Comparison of ENCODE assay signal across 28 cellular contexts in genomic region chr10:5765617-5766016, GRCh38. TPM values are rescaled to one million over a fixed set of nuclear protein-coding genes. Genes with fewer than 3 reads are reported as not detected.
DNase-seq lines count a peak whose midpoint lies in the region; FAIRE-seq and TF ChIP-seq lines count a peak whose summit lies in the region.
"Had no signal": no experiment of that assay in that cellular context is flagged by ENCODE, and none has a peak within 500 bp of the region (broad histone marks: within the 10 kb centered on the region; RNA-seq: fewer than 3 reads in every experiment).

No MANE protein-coding gene starts in this region.

- H3K9me3 ChIP-seq in OCI-LY7 (ENCODE audit: low read length) (no peaks in the 10 kb centered on the region), endothelial cell of umbilical vein (replicated peaks; ENCODE audit: control insufficient read depth, insufficient read depth, low read length) (no peaks in the 10 kb centered on the region)
- H3K9me3 ChIP-seq: adrenal gland, heart left ventricle, Peyer's patch, psoas muscle had no signal

- H3K9me1 ChIP-seq in endothelial cell of umbilical vein (replicated peaks; ENCODE audit: control insufficient read depth, extremely low read depth, insufficient read depth, low read length), result peaks cover 3% of the 10 kb centered on the region

- intact Hi-C loops in OCI-LY7 (cut with micrococcal nuclease; ENCODE audit: unreplicated experiment) (no loop called here), endothelial cell of umbilical vein (cut with micrococcal nuclease) (no loop called here)

- H3K4me3 ChIP-seq in OCI-LY7 (ENCODE audit: low read depth, low read length, poor library complexity, severe bottlenecking) (no peak overlapping the region), endothelial cell of umbilical vein (replicated peaks in 1 of 3; ENCODE audit: insufficient read depth in 1 of 3, low read depth in 1 of 3, low read length in 3 of 3) (no peak overlapping the region)
- H3K4me3 ChIP-seq: adrenal gland, heart left ventricle, Peyer's patch, psoas muscle had no signal

- no peak overlapping the region for H3K4me2 ChIP-seq in OCI-LY7 (ENCODE audit: low read length)
- H3K4me2 ChIP-seq in endothelial cell of umbilical vein (ENCODE audit: insufficient read depth, low read length), result no peak overlapping the region

- H3K4me1 ChIP-seq in OCI-LY7 (ENCODE audit: insufficient read depth, low read length, poor library complexity, severe bottlenecking), result no peaks in the 10 kb centered on the region
- H3K4me1 ChIP-seq in endothelial cell of umbilical vein (ENCODE audit: control insufficient read depth, extremely low read depth, insufficient read depth, low read length), result no peaks in the 10 kb centered on the region
- H3K4me1 ChIP-seq: adrenal gland, heart left ventricle, Peyer's patch, psoas muscle had no signal

- 0 out of 2 replicates have a peak, but pooled peaks cover 6% of the 10 kb centered on the region for H4K20me1 ChIP-seq in OCI-LY7 (ENCODE audit: insufficient read depth, low read length)
- H4K20me1 ChIP-seq in endothelial cell of umbilical vein (replicated peaks; ENCODE audit: control insufficient read depth, extremely low read depth, insufficient read depth, low read length), result peaks cover 2% of the 10 kb centered on the region

- H3K27ac ChIP-seq in OCI-LY7 (ENCODE audit: low read depth, low read length, poor library complexity, severe bottlenecking) (no peak overlapping the region), endothelial cell of umbilical vein (ENCODE audit: insufficient read depth, low read depth, low read length) (no peak overlapping the region)
- H3K27ac ChIP-seq: adrenal gland, C4-2B, heart left ventricle, Peyer's patch, psoas muscle, WERI-Rb-1 had no signal

- H3K9ac ChIP-seq in endothelial cell of umbilical vein (replicated peaks; ENCODE audit: extremely low read depth, insufficient read depth, low read length), result no peak overlapping the region

- no peak for FAIRE-seq in endothelial cell of umbilical vein (lab: Jason Lieb, UNC)

- BruUV-seq in OCI-LY7 (replicated peaks; lab: Mats Ljungman, UMichigan) (TSS peak; percentile 5), endothelial cell of umbilical vein (replicated peaks; lab: Mats Ljungman, UMichigan) (no TSS peak)

- no peaks in the 10 kb centered on the region for H3K9me2 ChIP-seq in OCI-LY7 (ENCODE audit: insufficient read depth, low read length)

- H3K27me3 Mint-ChIP-seq in activated naive CD8-positive, alpha-beta T cell, result no peaks in the 10 kb centered on the region
- H3K27me3 Mint-ChIP-seq in activated naive CD8-positive, alpha-beta T cell treated with anti-CD3 and anti-CD28 coated beads for 36 hours, result no peaks in the 10 kb centered on the region
- H3K27me3 Mint-ChIP-seq: activated CD4-positive, alpha-beta T cell treated with anti-CD3 and anti-CD28 coated beads, Interleukin-2, amount 10 ng/mL, durations not matched to agents 7 days and 5 days had no signal

- H2AFZ ChIP-seq in OCI-LY7 (ENCODE audit: low read length) (no peak overlapping the region), endothelial cell of umbilical vein (ENCODE audit: low read depth, low read length) (no peak overlapping the region)

- H3K79me2 ChIP-seq in OCI-LY7 (ENCODE audit: insufficient read depth, low read depth, low read length) (peaks cover 24% of the 10 kb centered on the region; the same call in 1 of the 2 replicates), endothelial cell of umbilical vein (ENCODE audit: control insufficient read depth, insufficient read depth, low read length) (peaks cover 12% of the 10 kb centered on the region)

- no peaks in the 10 kb centered on the region for H3K9me3 Mint-ChIP-seq in activated naive CD8-positive, alpha-beta T cell (ENCODE audit: low read depth)
- no peaks in the 10 kb centered on the region for H3K9me3 Mint-ChIP-seq in activated naive CD8-positive, alpha-beta T cell treated with anti-CD3 and anti-CD28 coated beads for 36 hours
- H3K9me3 Mint-ChIP-seq: activated CD4-positive, alpha-beta T cell treated with anti-CD3 and anti-CD28 coated beads, Interleukin-2, amount 10 ng/mL, durations not matched to agents 7 days and 5 days; endodermal cell; mesothelial cell of epicardium had no signal

- H3K4me1 Mint-ChIP-seq in activated naive CD8-positive, alpha-beta T cell (ENCODE audit: low read depth), result no peaks in the 10 kb centered on the region
- H3K4me1 Mint-ChIP-seq in activated naive CD8-positive, alpha-beta T cell treated with anti-CD3 and anti-CD28 coated beads for 36 hours, result peaks cover 9% of the 10 kb centered on the region
- H3K4me1 Mint-ChIP-seq: endodermal cell, mesothelial cell of epicardium had no signal

- DNase-seq in activated naive CD8-positive, alpha-beta T cell treated with anti-CD3 and anti-CD28 coated beads for 36 hours, result no peak
- DNase-seq in OCI-LY7 (ENCODE audit: low spot score) (no peak), endothelial cell of umbilical vein (ENCODE audit: low read depth, low spot score) (no peak), renal cortical epithelial cell (ENCODE audit: low read depth) (peak; percentile 48), AG20443 (ENCODE audit: low spot score) (no peak), ACHN (no peak), HPDE6-E6E7 (ENCODE audit: extremely low spot score) (no peak)
- DNase-seq: activated CD4-positive, alpha-beta T cell treated with anti-CD3 and anti-CD28 coated beads, Interleukin-2, amount 10 ng/mL, durations not matched to agents 7 days and 5 days; activated effector memory CD4-positive, alpha-beta T cell treated with anti-CD3 and anti-CD28 coated beads, Interleukin-2, amount 50 U/mL, for 16 hours; adrenal gland; dermis blood vessel endothelial cell; endodermal cell; foreskin melanocyte; heart left ventricle; islet precursor cell; MV-4-11; NCI-H1436 treated with DMSO at 0.1 percent for 48 hours; NCI-H345; occipital lobe; Peyer's patch; psoas muscle; SHP77 treated with DMSO at 0.1 percent for 48 hours; stimulated activated CD4-positive, alpha-beta T cell treated with anti-CD3 and anti-CD28 coated beads, Interleukin-4, amount 100 ng/mL, for 4 hours; T1000; WERI-Rb-1 had no signal

- peaks cover 12% of the 10 kb centered on the region for H3K36me3 Mint-ChIP-seq in activated naive CD8-positive, alpha-beta T cell
- peaks cover 61% of the 10 kb centered on the region for H3K36me3 Mint-ChIP-seq in activated naive CD8-positive, alpha-beta T cell treated with anti-CD3 and anti-CD28 coated beads for 36 hours

- H3K4me3 Mint-ChIP-seq in activated naive CD8-positive, alpha-beta T cell, result no peak overlapping the region
- no peak overlapping the region for H3K4me3 Mint-ChIP-seq in activated naive CD8-positive, alpha-beta T cell treated with anti-CD3 and anti-CD28 coated beads for 36 hours
- H3K4me3 Mint-ChIP-seq: activated CD4-positive, alpha-beta T cell treated with anti-CD3 and anti-CD28 coated beads, Interleukin-2, amount 10 ng/mL, durations not matched to agents 7 days and 5 days; endodermal cell; mesothelial cell of epicardium had no signal

- H3K36me3 ChIP-seq in OCI-LY7 (ENCODE audit: insufficient read depth, low read length) (peaks cover 100% of the 10 kb centered on the region), endothelial cell of umbilical vein (ENCODE audit: control insufficient read depth in 2 of 2, extremely low read depth in 1 of 2, insufficient read depth in 2 of 2, low read length in 2 of 2) (peaks cover 17 to 53% of the 10 kb centered on the region in 2 experiments)

- CTCF ChIA-PET in OCI-LY7 (lab: Charles Lee; ENCODE audit: unreplicated experiment), result no interaction called here
- CTCF ChIA-PET in endothelial cell of umbilical vein (lab: Charles Lee), result no interaction called here

- dilution Hi-C loops in endothelial cell of umbilical vein (cut with MboI; ENCODE audit: extremely low pct_ligation_motif_present, low sequenced_read_pairs), result no loop called here

- in situ Hi-C loops in ACHN (cut with HindIII; ENCODE audit: low pct_ligation_motif_present, low pct_unique_long_range_greater_than_20kb, low sequenced_read_pairs), result no loop called here

- TF ChIP-seq CTCF in OCI-LY7 (conservative IDR thresholded peaks at IDR 0.05; ENCODE audit: low read length), result no peak
- no peak for TF ChIP-seq CTCF in endothelial cell of umbilical vein (IDR thresholded peaks at IDR 0.05; ENCODE audit: extremely low read depth in 1 of 2, insufficient read depth in 1 of 2, low read depth in 1 of 2, low read length in 2 of 2)

- H3K27ac Mint-ChIP-seq in activated naive CD8-positive, alpha-beta T cell, result peak overlapping the region; percentile 47
- no peak overlapping the region for H3K27ac Mint-ChIP-seq in activated naive CD8-positive, alpha-beta T cell treated with anti-CD3 and anti-CD28 coated beads for 36 hours
- H3K27ac Mint-ChIP-seq: activated CD4-positive, alpha-beta T cell treated with anti-CD3 and anti-CD28 coated beads, Interleukin-2, amount 10 ng/mL, durations not matched to agents 7 days and 5 days; endodermal cell; mesothelial cell of epicardium had no signal

- POLR2A ChIA-PET in OCI-LY7 (lab: Charles Lee) (no interaction called here), endothelial cell of umbilical vein (lab: Charles Lee) (no interaction called here)

- TF ChIP-seq POLR2A in endothelial cell of umbilical vein (IDR thresholded peaks at IDR 0.05; ENCODE audit: low read depth, low read length), result no peak

- no peaks in the 10 kb centered on the region for H3K27me3 ChIP-seq in endothelial cell of umbilical vein (ENCODE audit: control insufficient read depth in 2 of 2, insufficient read depth in 2 of 2, low read length in 2 of 2)
- H3K27me3 ChIP-seq: adrenal gland, heart left ventricle, Peyer's patch had no signal

TF ChIP-seq in endothelial cell of umbilical vein, 7 proteins besides CTCF, POLR2A, EP300 and RAD21:
- peak; percentile 14 for TF ChIP-seq POLR2AphosphoS5 (IDR thresholded peaks at IDR 0.05; ENCODE audit: insufficient read depth, low read depth, low read length)
- TF ChIP-seq, protein P1, sequence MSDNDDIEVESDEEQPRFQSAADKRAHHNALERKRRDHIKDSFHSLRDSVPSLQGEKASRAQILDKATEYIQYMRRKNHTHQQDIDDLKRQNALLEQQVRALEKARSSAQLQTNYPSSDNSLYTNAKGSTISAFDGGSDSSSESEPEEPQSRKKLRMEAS (IDR thresholded peaks at IDR 0.05; ENCODE audit: insufficient read depth, insufficient read length), result no peak

RNA-seq across cellular contexts. Expression of gene GDI2, which starts 47.6 kb away (rescaled TPM):
- 100 to 1,000 TPM; 335 to 339 TPM for total RNA-seq in activated naive CD8-positive, alpha-beta T cell treated with anti-CD3 and anti-CD28 coated beads for 36 hours
- total RNA-seq in OCI-LY7 (2014; rRNA removed; shearing (Covaris generic)), result 265 and 270 TPM in 2 replicates
- total RNA-seq in OCI-LY7 (2022), result 271 and 292 TPM in 2 replicates
- total RNA-seq in endothelial cell of umbilical vein, result 266 and 307 TPM in 2 replicates
- polyA plus RNA-seq in endothelial cell of umbilical vein, result 132 and 154 TPM in 2 replicates
- 210 and 232 TPM in 2 replicates for polyA plus RNA-seq in endothelial cell of umbilical vein (2011; cell fraction: cytosol; rRNA removed)
- polyA plus RNA-seq in endothelial cell of umbilical vein (2011; cell fraction: nucleus; rRNA removed), result 107 and 114 TPM in 2 replicates
- polyA plus RNA-seq in endothelial cell of umbilical vein (2012), result 282 and 335 TPM in 2 replicates
- polyA minus RNA-seq in endothelial cell of umbilical vein, result 162 and 192 TPM in 2 replicates
- polyA minus RNA-seq in endothelial cell of umbilical vein (2011; cell fraction: cytosol; rRNA and poly(A)+ RNA removed), result 174 TPM
- 72.9 and 131 TPM in 2 replicates for polyA minus RNA-seq in endothelial cell of umbilical vein (2011; cell fraction: nucleus; rRNA and poly(A)+ RNA removed)
- total RNA-seq in renal cortical epithelial cell, result 411 and 630 TPM in 2 replicates
